Comparison of ENCODE assay signal across 8 cellular contexts in the genomic region with DNA sequence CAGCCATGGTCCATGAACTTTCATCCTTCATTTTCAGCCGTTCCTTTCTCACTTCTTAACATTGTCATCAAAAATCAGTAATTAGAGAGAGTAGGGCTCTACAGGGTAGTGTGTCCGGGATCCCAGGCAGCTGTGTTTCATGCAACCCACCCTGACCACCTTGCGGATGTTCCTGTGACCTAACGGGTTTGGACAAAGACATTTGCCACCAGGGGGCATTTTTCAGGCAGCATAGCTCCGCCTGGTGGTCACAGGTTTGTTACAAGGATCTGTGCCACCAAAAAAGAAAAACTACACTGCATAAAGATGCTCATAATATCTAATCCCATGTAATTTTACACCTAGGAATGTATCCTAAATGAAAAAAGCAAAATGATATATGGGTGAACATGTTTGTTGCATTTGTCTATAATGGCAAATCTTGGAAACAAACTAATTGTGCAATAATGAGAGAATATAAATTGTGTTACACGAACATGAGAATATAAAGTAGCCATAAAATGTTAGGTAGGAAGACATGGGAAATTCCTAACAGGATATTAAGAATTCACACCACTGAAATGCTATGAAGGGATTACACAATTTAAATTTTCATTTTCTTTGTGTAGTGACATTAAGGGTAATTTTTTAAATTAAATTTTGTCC.
DNase-seq lines count a peak whose midpoint lies in the region; TF ChIP-seq lines count a peak whose summit lies in the region.

No MANE protein-coding gene starts in this region.

- no peak overlapping the region for H3K4me3 ChIP-seq in HFF-Myc (replicated peaks; ENCODE audit: low read depth, low read length)
- H3K4me3 ChIP-seq in OCI-LY3 (ENCODE audit: low read length): peak overlapping the region; percentile 57
- H3K4me3 ChIP-seq in left ventricle myocardium inferior: no peak overlapping the region

- H3K9ac ChIP-seq in OCI-LY3 (ENCODE audit: low read length): peak overlapping the region; percentile 46

- peak; percentile 99 for TF ChIP-seq CTCF in HFF-Myc (IDR thresholded peaks at IDR 0.05; ENCODE audit: low read depth, low read length, missing control alignments)
- TF ChIP-seq CTCF in OCI-LY3 (IDR thresholded peaks at IDR 0.05; ENCODE audit: low read depth, low read length): peak; percentile 100
- TF ChIP-seq CTCF in left ventricle myocardium inferior (IDR thresholded peaks at IDR 0.05; ENCODE audit: borderline replicate concordance): peak; percentile 74

- peaks cover 24% of the 10 kb centered on the region for H3K4me1 ChIP-seq in OCI-LY3 (ENCODE audit: low read length)
- H3K4me1 ChIP-seq in left ventricle myocardium inferior: peaks cover 5% of the 10 kb centered on the region

- DNase-seq in DMS 273 treated with DMSO at 0.1 percent for 48 hours (lab: John Stamatoyannopoulos, UW) (peak; percentile 2), HFF-Myc (ENCODE audit: extremely low read depth, low read depth) (peak; percentile 31), left ventricle myocardium inferior (no peak), NCI-H128 (lab: John Stamatoyannopoulos, UW; ENCODE audit: unreplicated experiment) (no peak), cerebellum (ENCODE audit: low spot score) (no peak)
- peak; percentile 10 for DNase-seq in activated T-helper 9 cell treated with anti-CD3 and anti-CD28 coated beads, Interleukin-2, amount 50 U/mL, for 16 hours (ENCODE audit: low read depth)
- DNase-seq in stimulated activated CD4-positive, alpha-beta T cell treated with anti-CD3 and anti-CD28 coated beads, Interleukin-1b, Interleukin-23, amount 100 ng/mL, for 24 hours (ENCODE audit: low read depth in 4 of 4, low spot score in 1 of 4): peak; percentile 10 to 28 (median 16)

- no peaks in the 10 kb centered on the region for H4K20me1 ChIP-seq in OCI-LY3 (ENCODE audit: insufficient read depth, low read length)

- H3K27ac ChIP-seq in OCI-LY3 (ENCODE audit: low read length) (peak overlapping the region; percentile 39), left ventricle myocardium inferior (replicated peaks) (no peak overlapping the region)

- no peaks in the 10 kb centered on the region for H3K27me3 ChIP-seq in OCI-LY3 (ENCODE audit: low read depth, low read length)
- H3K27me3 ChIP-seq in left ventricle myocardium inferior (ENCODE audit: low read depth): no peaks in the 10 kb centered on the region

- H3K9me3 ChIP-seq in OCI-LY3 (ENCODE audit: insufficient read depth, low read length): no peaks in the 10 kb centered on the region
- no peaks in the 10 kb centered on the region for H3K9me3 ChIP-seq in left ventricle myocardium inferior (replicated peaks)

- no peaks in the 10 kb centered on the region for H3K79me2 ChIP-seq in OCI-LY3 (ENCODE audit: low read length)

- H3K4me2 ChIP-seq in OCI-LY3 (ENCODE audit: low read length): peak overlapping the region; percentile 73

- intact Hi-C loops in left ventricle myocardium inferior (cut with micrococcal nuclease): no loop called here

- H3K36me3 ChIP-seq in OCI-LY3 (replicated peaks; ENCODE audit: low read depth, low read length): no peaks in the 10 kb centered on the region
- no peaks in the 10 kb centered on the region for H3K36me3 ChIP-seq in left ventricle myocardium inferior

- H2AFZ ChIP-seq in OCI-LY3 (ENCODE audit: low read depth, low read length): peak overlapping the region; percentile 68; the same call in 1 of the 2 replicates

Comparison
In these comparisons a context has a peak if more than half of its experiments do, and no peak if none do; other contexts are left out.
1. DNase-seq: peak in DMS 273 treated with DMSO at 0.1 percent for 48 hours (single experiment), HFF-Myc (single experiment), activated T-helper 9 cell treated with anti-CD3 and anti-CD28 coated beads, Interleukin-2, amount 50 U/mL, for 16 hours (single experiment) and stimulated activated CD4-positive, alpha-beta T cell treated with anti-CD3 and anti-CD28 coated beads, Interleukin-1b, Interleukin-23, amount 100 ng/mL, for 24 hours (4 of 4); none in left ventricle myocardium inferior (single experiment), NCI-H128 (single experiment) and cerebellum (single experiment).
2. Peak in every context shown above with its lines, with median percentiles within 50 percentile points of each other: CTCF ChIP-seq.